Comparison of ENCODE assay signal across 8 cellular contexts in the genomic region with DNA sequence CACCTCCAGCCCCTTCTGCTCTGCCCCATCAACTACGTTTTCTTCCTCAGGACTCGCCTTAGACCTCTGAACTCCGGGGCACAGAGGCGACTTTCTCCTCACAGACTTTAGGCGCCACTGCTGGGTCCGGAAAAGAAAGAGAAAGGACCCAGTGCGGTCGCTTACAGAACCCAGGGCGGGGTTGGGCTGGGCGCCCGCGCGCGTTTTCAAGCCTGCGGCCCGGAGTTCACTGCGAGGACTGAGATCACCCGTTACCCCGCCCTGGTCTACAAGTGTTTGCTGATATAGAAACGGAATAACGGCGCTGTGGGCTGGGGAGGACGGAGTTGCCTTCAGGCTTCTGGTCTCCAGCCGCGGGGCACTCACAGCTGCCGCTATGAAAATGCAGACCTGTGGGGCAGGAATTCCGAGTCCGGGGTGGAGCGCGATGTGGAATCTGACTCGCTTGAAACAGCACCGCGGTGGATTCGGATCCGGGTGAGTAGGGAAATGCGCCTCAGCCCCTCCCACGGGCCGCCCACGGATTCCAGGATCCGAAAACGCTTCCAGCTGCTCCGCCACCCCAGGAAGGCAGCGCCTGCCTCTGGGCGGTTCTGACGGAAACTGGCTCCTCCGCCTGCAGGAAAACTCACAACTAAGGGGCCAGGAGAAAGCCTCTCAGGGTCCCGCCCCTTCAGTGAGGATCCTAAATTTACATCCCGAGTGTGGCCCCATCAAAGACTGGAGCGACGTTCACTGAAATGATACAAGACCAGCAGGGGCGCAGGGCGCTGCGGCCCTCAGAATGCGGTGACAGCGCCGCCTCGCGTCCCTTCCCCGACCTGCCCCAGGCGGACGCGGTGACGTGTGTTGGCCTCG. TPM values are rescaled to one million over a fixed set of nuclear protein-coding genes. Genes with fewer than 3 reads are reported as not detected.
DNase-seq lines count a peak whose midpoint lies in the region; ATAC-seq lines count a peak whose summit lies in the region.

No MANE protein-coding gene starts in this region.

- no peaks in the 10 kb centered on the region for H3K9me3 Mint-ChIP-seq in activated T-cell treated with anti-CD3 and anti-CD28 coated beads, Interleukin-2, amount 50 U/mL, for 4 hours

- H3K27ac ChIP-seq in muscle layer of colon (ENCODE audit: low read depth, low read length), result peak overlapping the region; percentile 95

- peaks cover 42% of the 10 kb centered on the region for H3K4me1 Mint-ChIP-seq in activated T-cell treated with anti-CD3 and anti-CD28 coated beads, Interleukin-2, amount 50 U/mL, for 4 hours (ENCODE audit: low read depth)

- peak overlapping the region; percentile 94 for H3K4me3 Mint-ChIP-seq in activated T-cell treated with anti-CD3 and anti-CD28 coated beads, Interleukin-2, amount 50 U/mL, for 4 hours

- H3K9ac ChIP-seq in muscle layer of colon (ENCODE audit: low read length), result peak overlapping the region; percentile 84

- H3K4me1 ChIP-seq in muscle layer of colon (ENCODE audit: insufficient read depth, low read length), result peaks cover 27% of the 10 kb centered on the region

- peaks cover under 1 to 6% of the 10 kb centered on the region in 2 donors for H3K27me3 ChIP-seq in muscle layer of colon (ENCODE audit: control insufficient read depth in 1 of 2, insufficient read depth in 2 of 2, low read length in 2 of 2)

- ATAC-seq in GM19455 (IDR thresholded peaks at IDR 0.05; ENCODE audit: unreplicated experiment), result peak; percentile 55
- ATAC-seq in activated T-cell treated with anti-CD3 and anti-CD28 coated beads, Interleukin-2, amount 50 U/mL, for 4 hours, result peak; percentile 73 to 76
- peak; percentile 78 for ATAC-seq in esophagus mucosa

- peak overlapping the region; percentile 73 to 87 for H3K4me3 ChIP-seq in muscle layer of colon (ENCODE audit: low read depth in 1 of 2, low read length in 2 of 2)

- DNase-seq in CMK (ENCODE audit: low read depth) (peak; percentile 72), HPDE6-E6E7 (ENCODE audit: extremely low spot score) (peak; percentile 71), OCI-M2 (lab: John Stamatoyannopoulos, UW; ENCODE audit: unreplicated experiment) (peak; percentile 82)
- DNase-seq in activated T-cell treated with anti-CD3 and anti-CD28 coated beads, Interleukin-2, amount 50 U/mL, for 4 hours, result peak; percentile 79
- DNase-seq in stimulated activated CD8-positive, alpha-beta memory T cell treated with anti-CD3 and anti-CD28 coated beads, Interleukin-7, amount 100 ng/mL, for 24 hours (ENCODE audit: low read depth), result peak; percentile 67

- H3K27me3 Mint-ChIP-seq in activated T-cell treated with anti-CD3 and anti-CD28 coated beads, Interleukin-2, amount 50 U/mL, for 4 hours (ENCODE audit: low read depth), result no peaks in the 10 kb centered on the region

- peaks cover 10% of the 10 kb centered on the region for H3K36me3 Mint-ChIP-seq in activated T-cell treated with anti-CD3 and anti-CD28 coated beads, Interleukin-2, amount 50 U/mL, for 4 hours (ENCODE audit: insufficient read depth)

- H3K36me3 ChIP-seq in muscle layer of colon (ENCODE audit: insufficient read depth, low read length), result no peaks in the 10 kb centered on the region

- no peaks in the 10 kb centered on the region for H3K9me3 ChIP-seq in muscle layer of colon (ENCODE audit: low read length)

RNA-seq across cellular contexts. Expression of a gene that starts 29.4 kb away (rescaled TPM):
- total RNA-seq in activated T-cell treated with anti-CD3 and anti-CD28 coated beads, Interleukin-2, amount 50 U/mL, for 4 hours, result 100 to 1,000 TPM; 185 to 341 (median 228) TPM
- total RNA-seq in esophagus mucosa, result 6.8 TPM

Comparison
In these comparisons a context has a peak if more than half of its experiments do, and no peak if none do; other contexts are left out.
1. Peak in every context shown above with its lines: DNase-seq, ATAC-seq, H3K4me3 ChIP-seq and H3K27ac ChIP-seq.
2. RNA of a gene that starts 29.4 kb away (total RNA-seq): 185 to 341 TPM in activated T-cell treated with anti-CD3 and anti-CD28 coated beads, Interleukin-2, amount 50 U/mL, for 4 hours; 6.8 TPM in esophagus mucosa (single experiment); every median in the first group is over 10 times any median in the second.